15 cellular contexts compared by ENCODE assay signal in the genomic region with DNA sequence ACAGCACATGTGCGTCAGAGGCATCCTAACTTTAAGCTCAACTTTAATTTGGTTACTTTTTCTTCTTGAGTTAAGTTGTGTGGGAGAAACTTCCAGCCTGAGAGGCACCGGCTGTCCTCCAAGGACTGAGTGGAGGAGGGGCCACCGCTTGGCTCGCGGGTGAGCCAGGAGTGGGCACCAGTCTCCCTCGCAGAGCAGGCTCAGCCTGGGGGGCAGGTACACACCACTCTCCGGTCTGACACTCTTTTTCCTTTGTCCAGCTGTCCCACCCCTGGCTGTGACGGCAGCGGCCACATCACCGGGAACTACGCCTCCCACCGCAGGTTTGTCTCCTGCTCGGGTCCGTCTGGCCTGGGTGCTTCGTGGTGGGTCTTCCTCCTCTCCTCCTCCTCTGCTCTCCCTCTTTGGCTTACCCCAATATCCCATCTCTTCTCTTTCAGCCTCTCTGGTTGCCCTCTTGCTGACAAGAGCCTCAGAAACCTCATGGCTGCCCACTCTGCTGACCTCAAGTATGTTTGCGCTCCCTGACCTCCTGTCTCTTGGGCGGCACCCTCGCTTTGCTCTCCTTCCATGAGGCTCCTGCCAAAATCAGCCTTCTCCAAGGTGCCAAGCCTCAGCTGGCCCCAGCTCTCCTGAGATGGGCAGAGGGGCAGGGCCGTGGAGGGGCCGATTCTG. TPM values are rescaled to one million over a fixed set of nuclear protein-coding genes. Genes with fewer than 3 reads are reported as not detected.
DNase-seq lines count a peak whose midpoint lies in the region; ATAC-seq and TF ChIP-seq lines count a peak whose summit lies in the region.
"Had no signal": no experiment of that assay in that cellular context is flagged by ENCODE, and none has a peak within 500 bp of the region (broad histone marks: within the 10 kb centered on the region; RNA-seq: fewer than 3 reads in every experiment).

No MANE protein-coding gene starts in this region.

- POLR2A ChIA-PET in activated CD8-positive, alpha-beta T cell treated with anti-CD3 and anti-CD28 coated beads, Interleukin-2, amount 10 ng/mL, durations not matched to agents 7 days and 5 days (lab: Charles Lee) = no interaction called here
- POLR2A ChIA-PET in activated CD8-positive, alpha-beta T cell treated with anti-CD3 and anti-CD28 coated beads for 36 hours (lab: Charles Lee) = no interaction called here
- POLR2A ChIA-PET in WTC11 (lab: Charles Lee) = no interaction called here

- DNase-seq in activated CD8-positive, alpha-beta T cell treated with anti-CD3 and anti-CD28 coated beads, Interleukin-2, amount 10 ng/mL, durations not matched to agents 7 days and 5 days = no peak
- DNase-seq in activated CD8-positive, alpha-beta T cell treated with anti-CD3 and anti-CD28 coated beads for 36 hours = no peak
- no peak for DNase-seq in WTC11 (ENCODE audit: low spot score)
- no peak for DNase-seq in mesothelial cell of epicardium (ENCODE audit: low spot score in 2 of 2, unreplicated experiment in 2 of 2)
- DNase-seq in thyroid gland = peak; percentile 79 to 82
- no peak for DNase-seq in sigmoid colon
- no peak for DNase-seq in caudate nucleus (lab: John Stamatoyannopoulos, UW)
- DNase-seq in COLO668 (lab: John Stamatoyannopoulos, UW; ENCODE audit: unreplicated experiment) = no peak
- DNase-seq: activated CD4-positive, alpha-beta T cell treated with anti-CD3 and anti-CD28 coated beads, Interleukin-2, amount 10 ng/mL, durations not matched to agents 7 days and 5 days; NCI-H1417 treated with DMSO at 0.1 percent for 48 hours; stimulated activated CD4-positive, alpha-beta T cell treated with anti-CD3 and anti-CD28 coated beads, Interleukin-4, amount 100 ng/mL, for 1 hour had no signal

- H3K4me1 ChIP-seq in thyroid gland = peaks cover 25 to 35% of the 10 kb centered on the region in 2 donors
- peaks cover 0 to 10% (median 4%) of the 10 kb centered on the region in 4 donors for H3K4me1 ChIP-seq in sigmoid colon

- peak overlapping the region; percentile 15 for H3K27ac Mint-ChIP-seq in activated CD8-positive, alpha-beta T cell treated with anti-CD3 and anti-CD28 coated beads, Interleukin-2, amount 10 ng/mL, durations not matched to agents 7 days and 5 days
- no peak overlapping the region for H3K27ac Mint-ChIP-seq in activated CD8-positive, alpha-beta T cell treated with anti-CD3 and anti-CD28 coated beads for 36 hours
- H3K27ac Mint-ChIP-seq in WTC11 = peak overlapping the region; percentile 79; the same call in 1 of the 2 replicates
- peak overlapping the region; percentile 82 for H3K27ac Mint-ChIP-seq in mesothelial cell of epicardium
- H3K27ac Mint-ChIP-seq: activated CD4-positive, alpha-beta T cell treated with anti-CD3 and anti-CD28 coated beads, Interleukin-2, amount 10 ng/mL, durations not matched to agents 7 days and 5 days had no signal

- intact Hi-C loops in activated CD8-positive, alpha-beta T cell treated with anti-CD3 and anti-CD28 coated beads for 36 hours (cut with micrococcal nuclease) = no loop called here
- intact Hi-C loops in thyroid gland (cut with DNase I) = no loop called here
- intact Hi-C loops in sigmoid colon (cut with DNase I) = no loop called here

- H3K27ac ChIP-seq in thyroid gland (peak overlapping the region in 2 of 3 donors; percentile 16 to 63), sigmoid colon (no peak overlapping the region), caudate nucleus (ENCODE audit: low read depth, low read length) (no peak overlapping the region)
- H3K27ac ChIP-seq: suprapubic skin had no signal

- H3K36me3 ChIP-seq in thyroid gland (no peaks in the 10 kb centered on the region), sigmoid colon (no peaks in the 10 kb centered on the region)
- H3K36me3 ChIP-seq: suprapubic skin had no signal

- no peak for TF ChIP-seq EP300 in sigmoid colon (IDR thresholded peaks at IDR 0.05)

- no peaks in the 10 kb centered on the region for H3K36me3 Mint-ChIP-seq in activated CD8-positive, alpha-beta T cell treated with anti-CD3 and anti-CD28 coated beads, Interleukin-2, amount 10 ng/mL, durations not matched to agents 7 days and 5 days (ENCODE audit: low read depth)
- H3K36me3 Mint-ChIP-seq in activated CD8-positive, alpha-beta T cell treated with anti-CD3 and anti-CD28 coated beads for 36 hours (ENCODE audit: low read depth) = no peaks in the 10 kb centered on the region
- H3K36me3 Mint-ChIP-seq in WTC11 = no peaks in the 10 kb centered on the region
- no peaks in the 10 kb centered on the region for H3K36me3 Mint-ChIP-seq in mesothelial cell of epicardium
- H3K36me3 Mint-ChIP-seq: CD14-positive monocyte had no signal

- 49% methylated on average over 20 of the region's 20 CpGs for WGBS in thyroid gland, 2 donors
- WGBS in sigmoid colon, 2 donors = 86 to 91% methylated on average over 20 of the region's 20 CpGs

- no peaks in the 10 kb centered on the region for H3K9me3 ChIP-seq in thyroid gland
- H3K9me3 ChIP-seq in sigmoid colon = no peaks in the 10 kb centered on the region
- H3K9me3 ChIP-seq: suprapubic skin had no signal

- peaks cover under 1% of the 10 kb centered on the region for H3K27me3 Mint-ChIP-seq in activated CD8-positive, alpha-beta T cell treated with anti-CD3 and anti-CD28 coated beads, Interleukin-2, amount 10 ng/mL, durations not matched to agents 7 days and 5 days (ENCODE audit: low read depth)
- no peaks in the 10 kb centered on the region for H3K27me3 Mint-ChIP-seq in activated CD8-positive, alpha-beta T cell treated with anti-CD3 and anti-CD28 coated beads for 36 hours
- H3K27me3 Mint-ChIP-seq in WTC11 (ENCODE audit: low read depth) (no peaks in the 10 kb centered on the region), mesothelial cell of epicardium (ENCODE audit: low read depth) (peaks cover 15% of the 10 kb centered on the region)
- H3K27me3 Mint-ChIP-seq: activated CD4-positive, alpha-beta T cell treated with anti-CD3 and anti-CD28 coated beads, Interleukin-2, amount 10 ng/mL, durations not matched to agents 7 days and 5 days had no signal

- no peaks in the 10 kb centered on the region for H3K9me3 Mint-ChIP-seq in activated CD8-positive, alpha-beta T cell treated with anti-CD3 and anti-CD28 coated beads, Interleukin-2, amount 10 ng/mL, durations not matched to agents 7 days and 5 days (ENCODE audit: insufficient read depth)
- no peaks in the 10 kb centered on the region for H3K9me3 Mint-ChIP-seq in activated CD8-positive, alpha-beta T cell treated with anti-CD3 and anti-CD28 coated beads for 36 hours
- H3K9me3 Mint-ChIP-seq in WTC11 = no peaks in the 10 kb centered on the region
- H3K9me3 Mint-ChIP-seq in mesothelial cell of epicardium = no peaks in the 10 kb centered on the region
- H3K9me3 Mint-ChIP-seq: activated CD4-positive, alpha-beta T cell treated with anti-CD3 and anti-CD28 coated beads, Interleukin-2, amount 10 ng/mL, durations not matched to agents 7 days and 5 days; CD14-positive monocyte had no signal

- H3K4me3 ChIP-seq in thyroid gland (replicated peaks in 1 of 3) (no peak overlapping the region), sigmoid colon (no peak overlapping the region)
- H3K4me3 ChIP-seq: suprapubic skin had no signal

- TF ChIP-seq CTCF in activated CD8-positive, alpha-beta T cell treated with anti-CD3 and anti-CD28 coated beads for 36 hours (IDR thresholded peaks at IDR 0.05) = no peak
- TF ChIP-seq CTCF in WTC11 (IDR thresholded peaks at IDR 0.05) (no peak), mesothelial cell of epicardium (IDR thresholded peaks at IDR 0.05; ENCODE audit: unreplicated experiment) (no peak), thyroid gland (IDR thresholded peaks at IDR 0.05) (no peak), sigmoid colon (IDR thresholded peaks at IDR 0.05) (no peak)

- H3K4me1 Mint-ChIP-seq in activated CD8-positive, alpha-beta T cell treated with anti-CD3 and anti-CD28 coated beads, Interleukin-2, amount 10 ng/mL, durations not matched to agents 7 days and 5 days (ENCODE audit: low read depth) = peaks cover under 1% of the 10 kb centered on the region
- peaks cover 19% of the 10 kb centered on the region for H3K4me1 Mint-ChIP-seq in activated CD8-positive, alpha-beta T cell treated with anti-CD3 and anti-CD28 coated beads for 36 hours (ENCODE audit: low read depth)
- peaks cover 20% of the 10 kb centered on the region for H3K4me1 Mint-ChIP-seq in WTC11
- peaks cover 37% of the 10 kb centered on the region for H3K4me1 Mint-ChIP-seq in mesothelial cell of epicardium
- H3K4me1 Mint-ChIP-seq: CD14-positive monocyte had no signal

- H3K27me3 ChIP-seq in thyroid gland (no peaks in the 10 kb centered on the region), sigmoid colon (no peaks in the 10 kb centered on the region)

- no peak overlapping the region for H3K4me3 Mint-ChIP-seq in activated CD8-positive, alpha-beta T cell treated with anti-CD3 and anti-CD28 coated beads, Interleukin-2, amount 10 ng/mL, durations not matched to agents 7 days and 5 days
- no peak overlapping the region for H3K4me3 Mint-ChIP-seq in activated CD8-positive, alpha-beta T cell treated with anti-CD3 and anti-CD28 coated beads for 36 hours
- H3K4me3 Mint-ChIP-seq in WTC11 (no peak overlapping the region), mesothelial cell of epicardium (no peak overlapping the region)
- H3K4me3 Mint-ChIP-seq: activated CD4-positive, alpha-beta T cell treated with anti-CD3 and anti-CD28 coated beads, Interleukin-2, amount 10 ng/mL, durations not matched to agents 7 days and 5 days; CD14-positive monocyte had no signal

- TF ChIP-seq POLR2A in thyroid gland (IDR thresholded peaks at IDR 0.05) (no peak), sigmoid colon (IDR thresholded peaks at IDR 0.05) (no peak)

- no peak for ATAC-seq in activated CD8-positive, alpha-beta T cell treated with anti-CD3 and anti-CD28 coated beads, Interleukin-2, amount 10 ng/mL, durations not matched to agents 7 days and 5 days
- ATAC-seq in activated CD8-positive, alpha-beta T cell treated with anti-CD3 and anti-CD28 coated beads for 36 hours = no peak
- ATAC-seq in WTC11 = no peak

- CTCF ChIA-PET in activated CD8-positive, alpha-beta T cell treated with anti-CD3 and anti-CD28 coated beads, Interleukin-2, amount 10 ng/mL, durations not matched to agents 7 days and 5 days (lab: Charles Lee) = interaction anchor here (1.0 kb wide), 1 partner anchor 8 kb away, joined by 3 read pairs; no protein-coding TSS in a partner anchor
- CTCF ChIA-PET in activated CD8-positive, alpha-beta T cell treated with anti-CD3 and anti-CD28 coated beads for 36 hours (lab: Charles Lee) = no interaction called here
- CTCF ChIA-PET in WTC11 (lab: Charles Lee) = interaction anchor here (0.6 to 3.6 kb wide), 33 partner anchors 9 to 180 kb away, joined by 3 to 29 read pairs (median 5); a partner anchor contains a TSS

RNA-seq across cellular contexts. Expression of a gene that starts 32.6 kb away (rescaled TPM):
- total RNA-seq in activated CD8-positive, alpha-beta T cell treated with anti-CD3 and anti-CD28 coated beads, Interleukin-2, amount 10 ng/mL, durations not matched to agents 7 days and 5 days = 10 to 100 TPM; 32.0 to 33.2 TPM
- total RNA-seq in activated CD8-positive, alpha-beta T cell treated with anti-CD3 and anti-CD28 coated beads for 36 hours = 10 to 100 TPM; 26.0 to 28.6 TPM
- total RNA-seq in WTC11 (2021) (50.9 to 61.1 TPM (median 57.7 TPM) in 3 replicates), mesothelial cell of epicardium (111 to 120 TPM (median 116 TPM) in 3 replicates), thyroid gland (100 to 1,000 TPM in 3 of 4 donors, 10 to 100 TPM in 1; 87.0 to 156 (median 124) TPM), sigmoid colon (10 to 100 TPM; 60.3 to 73.9 (median 65.2) TPM)
- polyA plus RNA-seq in sigmoid colon = 10 to 100 TPM in 2 of 3 donors, 1 to 10 TPM in 1; 9.9 to 26.4 (median 18.0) TPM

RNA-seq across cellular contexts. Expression of a gene that starts 58.7 kb away (rescaled TPM):
- total RNA-seq in activated CD8-positive, alpha-beta T cell treated with anti-CD3 and anti-CD28 coated beads, Interleukin-2, amount 10 ng/mL, durations not matched to agents 7 days and 5 days = not detected
- not detected for total RNA-seq in activated CD8-positive, alpha-beta T cell treated with anti-CD3 and anti-CD28 coated beads for 36 hours
- total RNA-seq in WTC11 (2021) (1.9 to 4.3 TPM (median 2.0 TPM) in 3 replicates), mesothelial cell of epicardium (0.16 to 0.34 TPM (median 0.20 TPM) in 3 replicates), thyroid gland (1 to 10 TPM in 2 of 4 donors, under 1 TPM in 2; 0.42 to 1.8 (median 1.1) TPM), sigmoid colon (1 to 10 TPM in 1 of 4 donors, under 1 TPM in 3; under 0.01 to 1.1 (median 0.22) TPM)
- under 1 TPM in 1 of 3 donors, not detected in 2; 0.31 TPM for polyA plus RNA-seq in sigmoid colon
- total RNA-seq: activated CD4-positive, alpha-beta T cell treated with anti-CD3 and anti-CD28 coated beads, Interleukin-2, amount 10 ng/mL, durations not matched to agents 7 days and 5 days; mononuclear cell had no signal
- polyA plus RNA-seq: CD14-positive monocyte, keratinocyte had no signal

Comparison
In these comparisons a context has a peak if more than half of its experiments do, and no peak if none do; other contexts are left out.
1. DNase-seq: peak in thyroid gland (2 of 2); none in activated CD8-positive, alpha-beta T cell treated with anti-CD3 and anti-CD28 coated beads, Interleukin-2, amount 10 ng/mL, durations not matched to agents 7 days and 5 days (single experiment), activated CD8-positive, alpha-beta T cell treated with anti-CD3 and anti-CD28 coated beads for 36 hours (single experiment), WTC11 (single experiment), mesothelial cell of epicardium (0 of 2), sigmoid colon (single experiment), caudate nucleus (0 of 61) and COLO668 (single experiment).
2. H3K27ac ChIP-seq: peak in thyroid gland (2 of 3); none in sigmoid colon (0 of 4) and caudate nucleus (single experiment).